Comparison of ENCODE assay signal across 16 cellular contexts in genomic region chr11:123218451-123218850, GRCh38. TPM values are rescaled to one million over a fixed set of nuclear protein-coding genes. Genes with fewer than 3 reads are reported as not detected.
DNase-seq lines count a peak whose midpoint lies in the region; ATAC-seq and TF ChIP-seq lines count a peak whose summit lies in the region.
"Had no signal": no experiment of that assay in that cellular context is flagged by ENCODE, and none has a peak within 500 bp of the region (broad histone marks: within the 10 kb centered on the region; RNA-seq: fewer than 3 reads in every experiment).

No MANE protein-coding gene starts in this region.

- peak overlapping the region; percentile 97 for H2BK20ac ChIP-seq in IMR-90 (ENCODE audit: low read depth, low read length)

- H3K4me3 ChIP-seq in ACC112 (ENCODE audit: low read depth, low read length) (no peak overlapping the region), IMR-90 (ENCODE audit: insufficient read depth, low read depth, low read length) (no peak overlapping the region), brain microvascular endothelial cell (ENCODE audit: low read depth, low read length) (no peak overlapping the region), mesodermal cell (ENCODE audit: extremely low read depth, insufficient read depth, low read length, poor library complexity, severe bottlenecking) (no peak overlapping the region), heart left ventricle (no peak overlapping the region)
- H3K4me3 ChIP-seq: gastrocnemius medialis, stomach had no signal

- TF ChIP-seq CTCF in IMR-90 (conservative IDR thresholded peaks at IDR 0.05; ENCODE audit: low read depth, low read length): no peak
- TF ChIP-seq CTCF in brain microvascular endothelial cell (IDR thresholded peaks at IDR 0.05; ENCODE audit: low read depth, low read length, missing control alignments): no peak
- TF ChIP-seq CTCF in heart left ventricle (IDR thresholded peaks at IDR 0.05): no peak

- peak overlapping the region; percentile 93 for H3K4ac ChIP-seq in IMR-90 (ENCODE audit: low read depth, low read length)

- DNase-seq in IMR-90: peak; percentile 44
- peak; percentile 22 for DNase-seq in brain microvascular endothelial cell
- no peak for DNase-seq in heart left ventricle
- no peak for DNase-seq in stimulated activated naive CD4-positive, alpha-beta T cell (lab: John Stamatoyannopoulos, UW)
- no peak for DNase-seq in RKO (ENCODE audit: low spot score)
- DNase-seq in activated CD4-positive, CD25-positive, alpha-beta regulatory T cell treated with anti-CD3 and anti-CD28 coated beads, Interleukin-2, amount 50 U/mL, for 72 hours: no peak
- DNase-seq: effector memory CD8-positive, alpha-beta T cell; gastrocnemius medialis; GOT3; left cardiac atrium; naive thymus-derived CD8-positive, alpha-beta T cell; NCI-H1930; NCI-H774; stomach had no signal

- peak overlapping the region; percentile 92 for H3K14ac ChIP-seq in IMR-90 (replicated peaks; ENCODE audit: low read depth, low read length)

- CTCF ChIA-PET in IMR-90 (lab: Yijun Ruan, JAX): interaction anchor here (1.0 to 1.2 kb wide), 4 partner anchors 12 to 53 kb away, joined by 3 to 5 read pairs (median 4); no protein-coding TSS in a partner anchor

- H3K9ac ChIP-seq in IMR-90 (ENCODE audit: low read depth, low read length): peak overlapping the region; percentile 45; the same call in 1 of the 2 replicates

- H3K56ac ChIP-seq in IMR-90 (ENCODE audit: extremely low read depth, insufficient read depth, low read length): peak overlapping the region; percentile 40

- peak overlapping the region; percentile 92 for H4K91ac ChIP-seq in IMR-90 (ENCODE audit: insufficient read depth, low read depth, low read length)

- H3K4me2 ChIP-seq in IMR-90 (ENCODE audit: low read depth, low read length): peak overlapping the region; percentile 73; the same call in 1 of the 2 replicates

- H3K79me2 ChIP-seq in ACC112 (ENCODE audit: control insufficient read depth, insufficient read depth, low read length, unreplicated experiment): no peaks in the 10 kb centered on the region

- H3K4me1 ChIP-seq in ACC112 (ENCODE audit: control insufficient read depth, insufficient read depth, low read length, unreplicated experiment) (peaks cover 21% of the 10 kb centered on the region), IMR-90 (ENCODE audit: control insufficient read depth, insufficient read depth, low read length) (peaks cover 18% of the 10 kb centered on the region), mesodermal cell (ENCODE audit: control insufficient read depth, insufficient read depth, low read length, poor library complexity, severe bottlenecking) (peaks cover 22% of the 10 kb centered on the region), heart left ventricle (no peaks in the 10 kb centered on the region)
- H3K4me1 ChIP-seq: gastrocnemius medialis had no signal

- H3K9me1 ChIP-seq in IMR-90 (ENCODE audit: insufficient read depth, low read length): peaks cover 10% of the 10 kb centered on the region; the same call in 1 of the 2 replicates

- intact Hi-C loops in IMR-90 (cut with micrococcal nuclease): loop anchor here (2.0 kb wide), 1 partner anchor 14 kb away; no protein-coding TSS in a partner anchor
- intact Hi-C loops in heart left ventricle (cut with DNase I): no loop called here

- H3K18ac ChIP-seq in IMR-90 (ENCODE audit: low read depth, low read length): peak overlapping the region; percentile 99

- dilution Hi-C loops in IMR-90 (cut with HindIII; ENCODE audit: low sequenced_read_pairs, unreplicated experiment): no loop called here

- peak overlapping the region; percentile 94 for H2BK5ac ChIP-seq in IMR-90 (ENCODE audit: low read depth, low read length, poor library complexity, severe bottlenecking)

- ATAC-seq in IMR-90 (ENCODE audit: low read depth) (peak; percentile 21), heart left ventricle (no peak)
- ATAC-seq: effector memory CD8-positive, alpha-beta T cell; gastrocnemius medialis; naive thymus-derived CD8-positive, alpha-beta T cell had no signal

- H2AK9ac ChIP-seq in IMR-90 (replicated peaks; ENCODE audit: low read depth, low read length, poor library complexity): no peak overlapping the region

- TF ChIP-seq RAD21 in IMR-90 (IDR thresholded peaks at IDR 0.05; ENCODE audit: low read length): no peak

- POLR2A ChIA-PET in IMR-90 (lab: Charles Lee; ENCODE audit: unreplicated experiment): interaction anchor here (0.6 to 0.7 kb wide), 2 partner anchors 23 to 28 kb away, joined by 3 read pairs; partner anchors contain the start of gene CLMP

- BruUV-seq in IMR-90 (replicated peaks; lab: Mats Ljungman, UMichigan): no TSS peak

- peak overlapping the region; percentile 73 for H2BK15ac ChIP-seq in IMR-90 (ENCODE audit: low read depth, low read length)

- peak overlapping the region; percentile 64 to 95 for H4K8ac ChIP-seq in IMR-90 (ENCODE audit: low read depth in 2 of 2, low read length in 2 of 2)

- peaks cover 8% of the 10 kb centered on the region for H3K9me3 ChIP-seq in IMR-90 (ENCODE audit: control insufficient read depth, insufficient read depth, low read length)
- H3K9me3 ChIP-seq in mesodermal cell (ENCODE audit: control insufficient read depth, low read length): peaks cover 11% of the 10 kb centered on the region
- peaks cover 0 to 13% (median 0%) of the 10 kb centered on the region in 12 donors for H3K9me3 ChIP-seq in heart left ventricle
- H3K9me3 ChIP-seq: gastrocnemius medialis had no signal

- 20% methylated on average over 2 of the region's 5 CpGs; no CpG with 5 or more reads in 1 of the 2 experiments for WGBS in IMR-90 (ENCODE audit: extremely low coverage in 2 of 2, insufficient read length in 1 of 2), 2 experiments
- WGBS in mesodermal cell (ENCODE audit: insufficient coverage in 2 of 2), 2 experiments: 38 to 60% methylated on average over 3 to 4 of the region's 5 CpGs
- 80 to 84% (median 81%) methylated on average over 5 of the region's 5 CpGs for WGBS in heart left ventricle, 4 donors

- peak overlapping the region; percentile 89; the same call in 1 of the 2 replicates for H3K23ac ChIP-seq in IMR-90 (ENCODE audit: low read depth, low read length)

- peak overlapping the region; percentile 97 for H2BK120ac ChIP-seq in IMR-90 (ENCODE audit: low read depth, low read length)

- H2AK5ac ChIP-seq in IMR-90 (ENCODE audit: low read depth, low read length): peak overlapping the region; percentile 92

- H4K5ac ChIP-seq in IMR-90 (ENCODE audit: low read depth, low read length): peak overlapping the region; percentile 96

- TF ChIP-seq POLR2A in IMR-90 (IDR thresholded peaks at IDR 0.05; ENCODE audit: low read depth, low read length) (no peak), heart left ventricle (IDR thresholded peaks at IDR 0.05) (no peak)

- in situ Hi-C loops in IMR-90 (cut with MboI; ENCODE audit: low sequenced_read_pairs): no loop called here
- in situ Hi-C loops in brain microvascular endothelial cell (cut with HindIII; ENCODE audit: low pct_ligation_motif_present, low sequenced_read_pairs): no loop called here

- H3K27ac ChIP-seq in ACC112 (ENCODE audit: low read depth, low read length): peak overlapping the region; percentile 66
- H3K27ac ChIP-seq in IMR-90 (ENCODE audit: insufficient read depth, low read length): peak overlapping the region; percentile 84
- H3K27ac ChIP-seq in brain microvascular endothelial cell: peak overlapping the region; percentile 21
- H3K27ac ChIP-seq in mesodermal cell (ENCODE audit: low read depth, low read length, severe bottlenecking): peak overlapping the region; percentile 88
- H3K27ac ChIP-seq in heart left ventricle: no peak overlapping the region
- H3K27ac ChIP-seq: gastrocnemius medialis had no signal

- H4K20me1 ChIP-seq in IMR-90 (ENCODE audit: insufficient read depth, low read length): no peaks in the 10 kb centered on the region

- no peaks in the 10 kb centered on the region for H3K36me3 ChIP-seq in ACC112 (ENCODE audit: insufficient read depth, low read length)
- no peaks in the 10 kb centered on the region for H3K36me3 ChIP-seq in IMR-90 (ENCODE audit: control insufficient read depth, insufficient read depth, low read length)
- H3K36me3 ChIP-seq in brain microvascular endothelial cell (replicated peaks): no peaks in the 10 kb centered on the region
- no peaks in the 10 kb centered on the region for H3K36me3 ChIP-seq in mesodermal cell (ENCODE audit: control insufficient read depth, insufficient read depth, low read length)
- H3K36me3 ChIP-seq in heart left ventricle: no peaks in the 10 kb centered on the region
- H3K36me3 ChIP-seq: stomach had no signal

- peak overlapping the region; percentile 90 for H2AFZ ChIP-seq in ACC112 (ENCODE audit: low read length, unreplicated experiment)
- no peak overlapping the region for H2AFZ ChIP-seq in IMR-90 (replicated peaks; ENCODE audit: low read length, poor library complexity)

- no peaks in the 10 kb centered on the region for H3K27me3 ChIP-seq in ACC112 (ENCODE audit: insufficient read depth, low read length)
- H3K27me3 ChIP-seq in IMR-90 (ENCODE audit: control insufficient read depth, insufficient read depth, low read length): no peaks in the 10 kb centered on the region
- H3K27me3 ChIP-seq in brain microvascular endothelial cell (replicated peaks): no peaks in the 10 kb centered on the region
- H3K27me3 ChIP-seq in heart left ventricle: peaks cover 0 to 29% (median 2%) of the 10 kb centered on the region in 9 donors

- peaks cover 0 to 4% of the 10 kb centered on the region in 2 experiments; a peak in 1 of 4 replicates for H3K79me1 ChIP-seq in IMR-90 (ENCODE audit: low read depth in 1 of 2, low read length in 2 of 2)

TF ChIP-seq in IMR-90, 13 proteins besides CTCF, POLR2A, EP300 and RAD21 (continues in another document):
- no peak for TF ChIP-seq USF2 (IDR thresholded peaks at IDR 0.05; ENCODE audit: low read depth, low read length)
- TF ChIP-seq RCOR1 (IDR thresholded peaks at IDR 0.05; ENCODE audit: insufficient replicate concordance, low read length): no peak
- TF ChIP-seq BHLHE40 (IDR thresholded peaks at IDR 0.05; ENCODE audit: low read depth, low read length): no peak
- TF ChIP-seq CEBPB (IDR thresholded peaks at IDR 0.05; ENCODE audit: low read depth, low read length): no peak
- no peak for TF ChIP-seq NFE2L2 (IDR thresholded peaks at IDR 0.05; ENCODE audit: low read depth, low read length)

RNA-seq across cellular contexts. Expression of gene CLMP, which starts 23.4 kb away (rescaled TPM):
- 54.7 and 56.1 TPM in 2 replicates for total RNA-seq in IMR-90 (2012; rRNA removed)
- polyA plus RNA-seq in IMR-90 (2012; rRNA removed): 78.9 and 95.7 TPM in 2 replicates
- 50.5 and 121 TPM in 2 replicates for polyA plus RNA-seq in IMR-90 (2012; cell fraction: cytosol; rRNA removed)
- polyA plus RNA-seq in IMR-90 (2012; cell fraction: nucleus; rRNA removed; ENCODE audit: low replicate concordance): 20.7 and 92.9 TPM in 2 replicates
- 16.6 TPM for polyA plus RNA-seq in mesodermal cell (2013, experiment 1 of 2)
- 14.7 TPM for polyA plus RNA-seq in mesodermal cell (2013, experiment 2 of 2)
- total RNA-seq in heart left ventricle: 10 to 100 TPM in 3 of 9 donors, 1 to 10 TPM in 6; 2.5 to 18.4 (median 5.8) TPM
- 10 to 100 TPM in 1 of 2 donors, 1 to 10 TPM in 1; 1.9 to 10.9 TPM for polyA plus RNA-seq in heart left ventricle

Comparison
In these comparisons a context has a peak if more than half of its experiments do, and no peak if none do; other contexts are left out.
1. H3K27ac ChIP-seq: peak in ACC112 (single experiment), IMR-90 (single experiment), brain microvascular endothelial cell (single experiment) and mesodermal cell (single experiment); none in heart left ventricle (0 of 12).
2. DNase-seq: peak in IMR-90 (single experiment) and brain microvascular endothelial cell (single experiment); none in heart left ventricle (0 of 5), stimulated activated naive CD4-positive, alpha-beta T cell (0 of 6), RKO (single experiment) and activated CD4-positive, CD25-positive, alpha-beta regulatory T cell treated with anti-CD3 and anti-CD28 coated beads, Interleukin-2, amount 50 U/mL, for 72 hours (single experiment).